8 cellular contexts compared by ENCODE assay signal in genomic region chr6:131519670-131520436, GRCh38. TPM values are rescaled to one million over a fixed set of nuclear protein-coding genes. Genes with fewer than 3 reads are reported as not detected.
DNase-seq lines count a peak whose midpoint lies in the region; ATAC-seq and TF ChIP-seq lines count a peak whose summit lies in the region.

No MANE protein-coding gene starts in this region.

- intact Hi-C loops in CD4-positive, alpha-beta T cell (cut with DNase I, micrococcal nuclease), result no loop called here
- intact Hi-C loops in spleen (cut with DNase I; ENCODE audit: low total_unique reads), result no loop called here

- H3K4me1 ChIP-seq in spleen, result peaks cover 0 to 6% (median 0%) of the 10 kb centered on the region in 6 donors

- ATAC-seq in CD4-positive, alpha-beta T cell (ENCODE audit: poor library complexity), result peak; percentile 99
- peak; percentile 96 for ATAC-seq in GM18858 (IDR thresholded peaks at IDR 0.05; ENCODE audit: unreplicated experiment)
- ATAC-seq in HG02970 (IDR thresholded peaks at IDR 0.05; ENCODE audit: low FRiP score, unreplicated experiment), result peak; percentile 82
- peak; percentile 94 for ATAC-seq in activated CD8-positive, alpha-beta memory T cell treated with anti-CD3 and anti-CD28 coated beads, Interleukin-2, amount 10 ng/mL, durations not matched to agents 7 days and 5 days

- H3K9me3 ChIP-seq in CD4-positive, alpha-beta T cell (ENCODE audit: control insufficient read depth, low read length), result no peaks in the 10 kb centered on the region
- peaks cover 0 to 15% (median 6%) of the 10 kb centered on the region in 8 donors for H3K9me3 ChIP-seq in spleen

- CTCF ChIA-PET in CD4-positive, alpha-beta T cell (lab: Charles Lee), result interaction anchor here (0.7 to 3.4 kb wide), 7 partner anchors 14 to 326 kb away, joined by 3 to 20 read pairs (median 4); no protein-coding TSS in a partner anchor
- CTCF ChIA-PET in activated CD8-positive, alpha-beta memory T cell treated with anti-CD3 and anti-CD28 coated beads, Interleukin-2, amount 10 ng/mL, durations not matched to agents 7 days and 5 days (lab: Charles Lee), result interaction anchor here (0.8 to 3.5 kb wide), 14 partner anchors 10 to 399 kb away, joined by 3 to 34 read pairs (median 4); partner anchors contain the start of gene MED23

- H3K4me1 Mint-ChIP-seq in CD4-positive, alpha-beta T cell (ENCODE audit: low read depth), result peaks cover 25% of the 10 kb centered on the region
- peaks cover 12% of the 10 kb centered on the region for H3K4me1 Mint-ChIP-seq in activated CD8-positive, alpha-beta memory T cell treated with anti-CD3 and anti-CD28 coated beads, Interleukin-2, amount 10 ng/mL, durations not matched to agents 7 days and 5 days

- H3K4me3 ChIP-seq in spleen, result no peak overlapping the region

- H3K4me3 Mint-ChIP-seq in CD4-positive, alpha-beta T cell, result no peak overlapping the region
- no peak overlapping the region for H3K4me3 Mint-ChIP-seq in activated CD8-positive, alpha-beta memory T cell treated with anti-CD3 and anti-CD28 coated beads, Interleukin-2, amount 10 ng/mL, durations not matched to agents 7 days and 5 days

- H3K27ac Mint-ChIP-seq in CD4-positive, alpha-beta T cell, result no peak overlapping the region
- H3K27ac Mint-ChIP-seq in activated CD8-positive, alpha-beta memory T cell treated with anti-CD3 and anti-CD28 coated beads, Interleukin-2, amount 10 ng/mL, durations not matched to agents 7 days and 5 days, result no peak overlapping the region

- TF ChIP-seq CTCF in CD4-positive, alpha-beta T cell (IDR thresholded peaks at IDR 0.05), result peak; percentile 75
- peak; percentile 24 to 70 (median 53) for TF ChIP-seq CTCF in spleen (IDR thresholded peaks at IDR 0.05 in 8 of 11, conservative IDR thresholded peaks at IDR 0.05 in 3 of 11)

- POLR2A ChIA-PET in CD4-positive, alpha-beta T cell (lab: Charles Lee), result interaction anchor here (1.0 to 2.0 kb wide), 3 partner anchors 14 to 321 kb away, joined by 3 to 13 read pairs (median 9); no protein-coding TSS in a partner anchor

- 52 to 63% (median 62%) methylated on average over 2 of the region's 2 CpGs for WGBS in spleen, 5 donors

- no peaks in the 10 kb centered on the region for H3K36me3 ChIP-seq in spleen

- H3K9me3 Mint-ChIP-seq in CD4-positive, alpha-beta T cell, result no peaks in the 10 kb centered on the region
- no peaks in the 10 kb centered on the region for H3K9me3 Mint-ChIP-seq in activated CD8-positive, alpha-beta memory T cell treated with anti-CD3 and anti-CD28 coated beads, Interleukin-2, amount 10 ng/mL, durations not matched to agents 7 days and 5 days (ENCODE audit: low read depth)

- peak in 8 of 10 experiments; percentile 15 to 40 (median 23) for DNase-seq in CD4-positive, alpha-beta T cell
- DNase-seq in NCI-H226, result peak; percentile 4
- DNase-seq in activated CD8-positive, alpha-beta memory T cell treated with anti-CD3 and anti-CD28 coated beads, Interleukin-2, amount 10 ng/mL, durations not matched to agents 7 days and 5 days, result peak; percentile 67
- DNase-seq in foreskin melanocyte, result peak; percentile 42
- DNase-seq in spleen, result no peak
- no peak for DNase-seq in T-helper 9 cell

- no peak for TF ChIP-seq POLR2A in spleen (IDR thresholded peaks at IDR 0.05)

- H3K27me3 ChIP-seq in CD4-positive, alpha-beta T cell (ENCODE audit: control insufficient read depth, insufficient read depth, low read length), result no peaks in the 10 kb centered on the region
- no peaks in the 10 kb centered on the region for H3K27me3 ChIP-seq in spleen (replicated peaks in 1 of 7)

- H3K36me3 Mint-ChIP-seq in CD4-positive, alpha-beta T cell (ENCODE audit: low read depth), result no peaks in the 10 kb centered on the region
- H3K36me3 Mint-ChIP-seq in activated CD8-positive, alpha-beta memory T cell treated with anti-CD3 and anti-CD28 coated beads, Interleukin-2, amount 10 ng/mL, durations not matched to agents 7 days and 5 days, result no peaks in the 10 kb centered on the region

- no peaks in the 10 kb centered on the region for H3K27me3 Mint-ChIP-seq in CD4-positive, alpha-beta T cell
- H3K27me3 Mint-ChIP-seq in activated CD8-positive, alpha-beta memory T cell treated with anti-CD3 and anti-CD28 coated beads, Interleukin-2, amount 10 ng/mL, durations not matched to agents 7 days and 5 days, result no peaks in the 10 kb centered on the region

- no peak overlapping the region for H3K27ac ChIP-seq in CD4-positive, alpha-beta T cell (ENCODE audit: low read depth, low read length)
- H3K27ac ChIP-seq in spleen, result no peak overlapping the region

RNA-seq across cellular contexts. Expression of gene ARG1, which starts 53.2 kb away (rescaled TPM):
- under 1 TPM; 0.36 to 0.50 TPM for total RNA-seq in CD4-positive, alpha-beta T cell
- total RNA-seq in activated CD8-positive, alpha-beta memory T cell treated with anti-CD3 and anti-CD28 coated beads, Interleukin-2, amount 10 ng/mL, durations not matched to agents 7 days and 5 days, result not detected
- total RNA-seq in spleen, result 10 to 100 TPM; 16.5 to 67.4 (median 32.0) TPM
- 1 to 10 TPM; 2.7 to 7.1 (median 3.2) TPM for polyA plus RNA-seq in spleen

Comparison
In these comparisons a context has a peak if more than half of its experiments do, and no peak if none do; other contexts are left out.
1. DNase-seq: peak in CD4-positive, alpha-beta T cell (8 of 10), NCI-H226 (single experiment), activated CD8-positive, alpha-beta memory T cell treated with anti-CD3 and anti-CD28 coated beads, Interleukin-2, amount 10 ng/mL, durations not matched to agents 7 days and 5 days (single experiment) and foreskin melanocyte (single experiment); none in spleen (single experiment) and T-helper 9 cell (single experiment).
2. RNA of gene ARG1, which starts 53.2 kb away (total RNA-seq): 16.5 to 67.4 TPM in spleen; 0.36 to 0.50 TPM in CD4-positive, alpha-beta T cell and not detected in activated CD8-positive, alpha-beta memory T cell treated with anti-CD3 and anti-CD28 coated beads, Interleukin-2, amount 10 ng/mL, durations not matched to agents 7 days and 5 days; every median in the first group is over 10 times any median in the second.
3. Peak in every context shown above with its lines, with median percentiles within 50 percentile points of each other: ATAC-seq.